Comparison of ENCODE assay signal across 2 cellular contexts in the genomic region with DNA sequence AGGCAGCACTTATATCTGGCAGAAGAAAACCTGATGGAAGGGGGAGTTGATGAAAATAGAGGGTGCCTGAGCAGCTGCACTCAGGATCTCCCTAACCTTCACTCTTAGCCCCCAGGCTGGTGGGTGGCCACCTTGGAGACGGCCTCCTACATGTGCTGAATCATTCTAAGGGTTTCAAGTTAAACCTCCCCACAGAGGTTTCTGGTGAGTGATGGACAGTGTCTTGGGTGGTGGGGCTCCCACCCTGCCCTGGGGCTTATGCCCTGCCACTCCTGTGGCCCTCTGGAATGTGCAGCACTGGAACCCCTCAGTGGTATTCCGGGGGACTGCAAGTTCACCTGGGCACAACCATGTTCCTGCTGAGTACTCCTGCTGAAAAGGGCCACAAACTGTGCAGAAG.
A peak's percentile ranks its signal among the peaks of the same experiment; 100 is the strongest.
TF ChIP-seq lines count a peak whose summit lies in the region.

No MANE protein-coding gene starts in this region.

TF ChIP-seq in IMR-90, 13 proteins besides CTCF, POLR2A, EP300 and RAD21:
- TF ChIP-seq CEBPB (IDR thresholded peaks at IDR 0.05; ENCODE audit: low read depth, low read length) (0 out of 2 replicates have a peak, but pooled peaks have one; percentile 9), FOS (IDR thresholded peaks at IDR 0.05; ENCODE audit: low read depth, low read length) (no peak)
TF ChIP-seq in IMR-90: peak in this region for 1.

TF ChIP-seq in GM12878, 131 proteins besides CTCF, POLR2A, EP300 and RAD21:
- TF ChIP-seq BCL11A (IDR thresholded peaks at IDR 0.05; ENCODE audit: low read depth, low read length), result no peak
- no peak for TF ChIP-seq SRF (IDR thresholded peaks at IDR 0.05; ENCODE audit: low read depth in 2 of 2, low read length in 2 of 2)
- TF ChIP-seq ZZZ3 (IDR thresholded peaks at IDR 0.05; ENCODE audit: control insufficient read depth, insufficient read length, low read depth), result no peak
- TF ChIP-seq, protein P1, sequence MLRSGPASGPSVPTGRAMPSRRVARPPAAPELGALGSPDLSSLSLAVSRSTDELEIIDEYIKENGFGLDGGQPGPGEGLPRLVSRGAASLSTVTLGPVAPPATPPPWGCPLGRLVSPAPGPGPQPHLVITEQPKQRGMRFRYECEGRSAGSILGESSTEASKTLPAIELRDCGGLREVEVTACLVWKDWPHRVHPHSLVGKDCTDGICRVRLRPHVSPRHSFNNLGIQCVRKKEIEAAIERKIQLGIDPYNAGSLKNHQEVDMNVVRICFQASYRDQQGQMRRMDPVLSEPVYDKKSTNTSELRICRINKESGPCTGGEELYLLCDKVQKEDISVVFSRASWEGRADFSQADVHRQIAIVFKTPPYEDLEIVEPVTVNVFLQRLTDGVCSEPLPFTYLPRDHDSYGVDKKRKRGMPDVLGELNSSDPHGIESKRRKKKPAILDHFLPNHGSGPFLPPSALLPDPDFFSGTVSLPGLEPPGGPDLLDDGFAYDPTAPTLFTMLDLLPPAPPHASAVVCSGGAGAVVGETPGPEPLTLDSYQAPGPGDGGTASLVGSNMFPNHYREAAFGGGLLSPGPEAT (IDR thresholded peaks at IDR 0.05; ENCODE audit: low read depth), result no peak
- no peak for TF ChIP-seq CUX1 (IDR thresholded peaks at IDR 0.05; ENCODE audit: insufficient replicate concordance, low read depth, low read length)
- no peak for TF ChIP-seq CEBPZ (IDR thresholded peaks at IDR 0.05; ENCODE audit: low read depth, low read length)
- no peak for TF ChIP-seq KLF5 (IDR thresholded peaks at IDR 0.05; ENCODE audit: partially characterized antibody)
- TF ChIP-seq CEBPB (IDR thresholded peaks at IDR 0.05; ENCODE audit: borderline replicate concordance in 1 of 2, low read depth in 2 of 2, low read length in 2 of 2), result no peak
- no peak for TF ChIP-seq MXI1 (IDR thresholded peaks at IDR 0.05; ENCODE audit: low read depth, low read length)
- TF ChIP-seq SMARCA5 (IDR thresholded peaks at IDR 0.05), result no peak
- no peak for TF ChIP-seq RELA (IDR thresholded peaks at IDR 0.05; ENCODE audit: borderline replicate concordance, partially characterized antibody)
- TF ChIP-seq, protein P2, sequence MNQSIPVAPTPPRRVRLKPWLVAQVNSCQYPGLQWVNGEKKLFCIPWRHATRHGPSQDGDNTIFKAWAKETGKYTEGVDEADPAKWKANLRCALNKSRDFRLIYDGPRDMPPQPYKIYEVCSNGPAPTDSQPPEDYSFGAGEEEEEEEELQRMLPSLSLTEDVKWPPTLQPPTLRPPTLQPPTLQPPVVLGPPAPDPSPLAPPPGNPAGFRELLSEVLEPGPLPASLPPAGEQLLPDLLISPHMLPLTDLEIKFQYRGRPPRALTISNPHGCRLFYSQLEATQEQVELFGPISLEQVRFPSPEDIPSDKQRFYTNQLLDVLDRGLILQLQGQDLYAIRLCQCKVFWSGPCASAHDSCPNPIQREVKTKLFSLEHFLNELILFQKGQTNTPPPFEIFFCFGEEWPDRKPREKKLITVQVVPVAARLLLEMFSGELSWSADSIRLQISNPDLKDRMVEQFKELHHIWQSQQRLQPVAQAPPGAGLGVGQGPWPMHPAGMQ (IDR thresholded peaks at IDR 0.05; ENCODE audit: borderline replicate concordance), result no peak
- no peak for TF ChIP-seq BACH1 (IDR thresholded peaks at IDR 0.05; ENCODE audit: borderline replicate concordance)
- TF ChIP-seq BMI1 (IDR thresholded peaks at IDR 0.05; ENCODE audit: borderline replicate concordance), result no peak
- no peak for TF ChIP-seq BRCA1 (IDR thresholded peaks at IDR 0.05; ENCODE audit: low read depth, low read length)
- no peak for TF ChIP-seq SIX5 (IDR thresholded peaks at IDR 0.05; ENCODE audit: low read depth, low read length, severe bottlenecking)
- TF ChIP-seq, protein P3, sequence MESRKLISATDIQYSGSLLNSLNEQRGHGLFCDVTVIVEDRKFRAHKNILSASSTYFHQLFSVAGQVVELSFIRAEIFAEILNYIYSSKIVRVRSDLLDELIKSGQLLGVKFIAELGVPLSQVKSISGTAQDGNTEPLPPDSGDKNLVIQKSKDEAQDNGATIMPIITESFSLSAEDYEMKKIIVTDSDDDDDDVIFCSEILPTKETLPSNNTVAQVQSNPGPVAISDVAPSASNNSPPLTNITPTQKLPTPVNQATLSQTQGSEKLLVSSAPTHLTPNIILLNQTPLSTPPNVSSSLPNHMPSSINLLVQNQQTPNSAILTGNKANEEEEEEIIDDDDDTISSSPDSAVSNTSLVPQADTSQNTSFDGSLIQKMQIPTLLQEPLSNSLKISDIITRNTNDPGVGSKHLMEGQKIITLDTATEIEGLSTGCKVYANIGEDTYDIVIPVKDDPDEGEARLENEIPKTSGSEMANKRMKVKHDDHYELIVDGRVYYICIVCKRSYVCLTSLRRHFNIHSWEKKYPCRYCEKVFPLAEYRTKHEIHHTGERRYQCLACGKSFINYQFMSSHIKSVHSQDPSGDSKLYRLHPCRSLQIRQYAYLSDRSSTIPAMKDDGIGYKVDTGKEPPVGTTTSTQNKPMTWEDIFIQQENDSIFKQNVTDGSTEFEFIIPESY (IDR thresholded peaks at IDR 0.05), result no peak
